Comparison of ENCODE assay signal across 11 cellular contexts in the genomic region with DNA sequence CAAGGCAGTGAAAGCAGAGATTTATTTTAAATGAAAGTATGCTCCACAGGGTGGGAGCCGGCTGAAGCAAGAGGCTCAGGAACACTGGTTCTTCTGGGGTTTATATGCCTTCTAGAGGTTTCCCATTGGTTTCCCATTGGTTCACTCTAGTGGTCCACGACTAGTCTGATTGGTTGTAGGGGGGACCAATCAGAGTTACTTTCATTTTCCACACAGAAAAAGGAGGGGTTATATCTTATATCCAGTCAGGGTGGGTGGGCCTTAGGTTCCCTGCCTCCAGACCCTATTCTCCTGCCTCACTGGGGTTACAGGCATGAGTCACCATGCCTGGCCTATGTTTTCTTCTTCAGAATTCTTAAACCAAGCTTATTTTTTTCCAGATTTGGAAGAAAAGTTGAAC.
DNase-seq lines count a peak whose midpoint lies in the region; ATAC-seq and TF ChIP-seq lines count a peak whose summit lies in the region.
"Had no signal": no experiment of that assay in that cellular context is flagged by ENCODE, and none has a peak within 500 bp of the region (broad histone marks: within the 10 kb centered on the region; RNA-seq: fewer than 3 reads in every experiment).

No MANE protein-coding gene starts in this region.

- no peak overlapping the region for H3K4me2 ChIP-seq in GM23338

- H3K9ac ChIP-seq in rectal smooth muscle tissue (ENCODE audit: low read length), result no peak overlapping the region

- H4K20me1 ChIP-seq in GM23338 (replicated peaks; ENCODE audit: insufficient read depth), result peaks cover 11% of the 10 kb centered on the region; the same call in 1 of the 2 replicates

- peaks cover 50% of the 10 kb centered on the region for H3K36me3 Mint-ChIP-seq in GM23338 (ENCODE audit: low read depth)

- H3K27me3 Mint-ChIP-seq in GM23338 (ENCODE audit: insufficient read depth, low read depth, poor library complexity), result peaks cover 7% of the 10 kb centered on the region

- no peaks in the 10 kb centered on the region for H3K9me2 ChIP-seq in GM23338 (ENCODE audit: insufficient read depth)

- H3K4me3 Mint-ChIP-seq in GM23338, result no peak overlapping the region

- no peak for TF ChIP-seq CTCF in GM23338 (conservative IDR thresholded peaks at IDR 0.05; ENCODE audit: low read depth in 2 of 2)

- ATAC-seq in GM23338 (peak; percentile 43), HG03432 (IDR thresholded peaks at IDR 0.05; ENCODE audit: unreplicated experiment) (no peak), HG02870 (IDR thresholded peaks at IDR 0.05; ENCODE audit: unreplicated experiment) (no peak)

- peaks cover 11% of the 10 kb centered on the region; the same call in 1 of the 2 replicates for H3K36me3 ChIP-seq in GM23338 (ENCODE audit: insufficient read depth)
- peaks cover 11% of the 10 kb centered on the region for H3K36me3 ChIP-seq in rectal smooth muscle tissue (ENCODE audit: control insufficient read depth, insufficient read depth, low read length)

- TF ChIP-seq POLR2A in erythroblast (IDR thresholded peaks at IDR 0.05; ENCODE audit: low read length), result no peak

- no peak overlapping the region for H3K27ac Mint-ChIP-seq in GM23338

- peaks cover 13% of the 10 kb centered on the region; the same call in 1 of the 2 replicates for H3K79me2 ChIP-seq in GM23338 (replicated peaks; ENCODE audit: insufficient read depth)

- H3K4me1 Mint-ChIP-seq in GM23338, result peaks cover 26% of the 10 kb centered on the region

- no peak overlapping the region for H2AFZ ChIP-seq in GM23338

- H3F3A ChIP-seq in GM23338 (replicated peaks; ENCODE audit: low read depth), result no peaks in the 10 kb centered on the region

- H3K27ac ChIP-seq in GM23338 (ENCODE audit: low read depth) (no peak overlapping the region), rectal smooth muscle tissue (ENCODE audit: low read depth, low read length) (peak overlapping the region; percentile 93)

- H3K27me3 ChIP-seq in GM23338 (ENCODE audit: insufficient read depth) (no peaks in the 10 kb centered on the region), rectal smooth muscle tissue (ENCODE audit: control insufficient read depth, insufficient read depth, low read length) (no peaks in the 10 kb centered on the region)
- H3K27me3 ChIP-seq: testis had no signal

- DNase-seq in GM23338 (ENCODE audit: low spot score) (peak; percentile 44), NCI-H226 (peak; percentile 75), erythroblast (lab: John Stamatoyannopoulos, UW) (peak; percentile 46 to 56), COR-L47 (lab: John Stamatoyannopoulos, UW) (no peak), SW480 (ENCODE audit: low spot score) (no peak)
- DNase-seq: glutamatergic neuron, SHP77 treated with DMSO at 0.1 percent for 48 hours, testis had no signal

- H3K9me3 Mint-ChIP-seq in GM23338, result no peaks in the 10 kb centered on the region

- no peak overlapping the region for H3K4me3 ChIP-seq in GM23338
- no peak overlapping the region for H3K4me3 ChIP-seq in rectal smooth muscle tissue (ENCODE audit: low read length)
- H3K4me3 ChIP-seq: testis had no signal

- H3K4me1 ChIP-seq in GM23338 (ENCODE audit: insufficient read depth) (peaks cover 16% of the 10 kb centered on the region), rectal smooth muscle tissue (ENCODE audit: control insufficient read depth, insufficient read depth, low read length) (peaks cover 36% of the 10 kb centered on the region)
- H3K4me1 ChIP-seq: testis had no signal

TF ChIP-seq in GM23338, 12 proteins besides CTCF, POLR2A, EP300 and RAD21 (continues in another document):
- no peak for TF ChIP-seq NANOG (IDR thresholded peaks at IDR 0.05; ENCODE audit: borderline replicate concordance)
- no peak for TF ChIP-seq ZNF114 (CRISPR knock-in tag; IDR thresholded peaks at IDR 0.05)
- TF ChIP-seq JUNB (IDR thresholded peaks at IDR 0.05; ENCODE audit: unreplicated experiment), result no peak
- no peak for TF ChIP-seq CREB1 (CRISPR knock-in tag; IDR thresholded peaks at IDR 0.05; ENCODE audit: low read depth)
- TF ChIP-seq EZH2phosphoT487 (IDR thresholded peaks at IDR 0.05; ENCODE audit: unreplicated experiment), result no peak
- no peak for TF ChIP-seq STAT1 (IDR thresholded peaks at IDR 0.05; ENCODE audit: unreplicated experiment)
- TF ChIP-seq, protein P1, sequence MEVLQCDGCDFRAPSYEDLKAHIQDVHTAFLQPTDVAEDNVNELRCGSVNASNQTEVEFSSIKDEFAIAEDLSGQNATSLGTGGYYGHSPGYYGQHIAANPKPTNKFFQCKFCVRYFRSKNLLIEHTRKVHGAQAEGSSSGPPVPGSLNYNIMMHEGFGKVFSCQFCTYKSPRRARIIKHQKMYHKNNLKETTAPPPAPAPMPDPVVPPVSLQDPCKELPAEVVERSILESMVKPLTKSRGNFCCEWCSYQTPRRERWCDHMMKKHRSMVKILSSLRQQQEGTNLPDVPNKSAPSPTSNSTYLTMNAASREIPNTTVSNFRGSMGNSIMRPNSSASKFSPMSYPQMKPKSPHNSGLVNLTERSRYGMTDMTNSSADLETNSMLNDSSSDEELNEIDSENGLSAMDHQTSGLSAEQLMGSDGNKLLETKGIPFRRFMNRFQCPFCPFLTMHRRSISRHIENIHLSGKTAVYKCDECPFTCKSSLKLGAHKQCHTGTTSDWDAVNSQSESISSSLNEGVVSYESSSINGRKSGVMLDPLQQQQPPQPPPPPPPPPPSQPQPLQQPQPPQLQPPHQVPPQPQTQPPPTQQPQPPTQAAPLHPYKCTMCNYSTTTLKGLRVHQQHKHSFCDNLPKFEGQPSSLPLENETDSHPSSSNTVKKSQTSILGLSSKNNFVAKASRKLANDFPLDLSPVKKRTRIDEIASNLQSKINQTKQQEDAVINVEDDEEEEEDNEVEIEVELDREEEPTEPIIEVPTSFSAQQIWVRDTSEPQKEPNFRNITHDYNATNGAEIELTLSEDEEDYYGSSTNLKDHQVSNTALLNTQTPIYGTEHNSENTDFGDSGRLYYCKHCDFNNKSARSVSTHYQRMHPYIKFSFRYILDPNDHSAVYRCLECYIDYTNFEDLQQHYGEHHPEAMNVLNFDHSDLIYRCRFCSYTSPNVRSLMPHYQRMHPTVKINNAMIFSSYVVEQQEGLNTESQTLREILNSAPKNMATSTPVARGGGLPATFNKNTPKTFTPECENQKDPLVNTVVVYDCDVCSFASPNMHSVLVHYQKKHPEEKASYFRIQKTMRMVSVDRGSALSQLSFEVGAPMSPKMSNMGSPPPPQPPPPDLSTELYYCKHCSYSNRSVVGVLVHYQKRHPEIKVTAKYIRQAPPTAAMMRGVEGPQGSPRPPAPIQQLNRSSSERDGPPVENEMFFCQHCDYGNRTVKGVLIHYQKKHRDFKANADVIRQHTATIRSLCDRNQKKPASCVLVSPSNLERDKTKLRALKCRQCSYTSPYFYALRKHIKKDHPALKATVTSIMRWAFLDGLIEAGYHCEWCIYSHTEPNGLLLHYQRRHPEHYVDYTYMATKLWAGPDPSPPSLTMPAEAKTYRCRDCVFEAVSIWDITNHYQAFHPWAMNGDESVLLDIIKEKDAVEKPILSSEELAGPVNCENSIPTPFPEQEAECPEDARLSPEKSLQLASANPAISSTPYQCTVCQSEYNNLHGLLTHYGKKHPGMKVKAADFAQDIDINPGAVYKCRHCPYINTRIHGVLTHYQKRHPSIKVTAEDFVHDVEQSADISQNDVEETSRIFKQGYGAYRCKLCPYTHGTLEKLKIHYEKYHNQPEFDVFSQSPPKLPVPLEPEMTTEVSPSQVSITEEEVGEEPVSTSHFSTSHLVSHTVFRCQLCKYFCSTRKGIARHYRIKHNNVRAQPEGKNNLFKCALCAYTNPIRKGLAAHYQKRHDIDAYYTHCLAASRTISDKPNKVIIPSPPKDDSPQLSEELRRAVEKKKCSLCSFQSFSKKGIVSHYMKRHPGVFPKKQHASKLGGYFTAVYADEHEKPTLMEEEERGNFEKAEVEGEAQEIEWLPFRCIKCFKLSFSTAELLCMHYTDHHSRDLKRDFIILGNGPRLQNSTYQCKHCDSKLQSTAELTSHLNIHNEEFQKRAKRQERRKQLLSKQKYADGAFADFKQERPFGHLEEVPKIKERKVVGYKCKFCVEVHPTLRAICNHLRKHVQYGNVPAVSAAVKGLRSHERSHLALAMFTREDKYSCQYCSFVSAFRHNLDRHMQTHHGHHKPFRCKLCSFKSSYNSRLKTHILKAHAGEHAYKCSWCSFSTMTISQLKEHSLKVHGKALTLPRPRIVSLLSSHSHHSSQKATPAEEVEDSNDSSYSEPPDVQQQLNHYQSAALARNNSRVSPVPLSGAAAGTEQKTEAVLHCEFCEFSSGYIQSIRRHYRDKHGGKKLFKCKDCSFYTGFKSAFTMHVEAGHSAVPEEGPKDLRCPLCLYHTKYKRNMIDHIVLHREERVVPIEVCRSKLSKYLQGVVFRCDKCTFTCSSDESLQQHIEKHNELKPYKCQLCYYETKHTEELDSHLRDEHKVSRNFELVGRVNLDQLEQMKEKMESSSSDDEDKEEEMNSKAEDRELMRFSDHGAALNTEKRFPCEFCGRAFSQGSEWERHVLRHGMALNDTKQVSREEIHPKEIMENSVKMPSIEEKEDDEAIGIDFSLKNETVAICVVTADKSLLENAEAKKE (CRISPR knock-in tag; IDR thresholded peaks at IDR 0.05), result no peak
- no peak for TF ChIP-seq ZNF331 (CRISPR knock-in tag; IDR thresholded peaks at IDR 0.05; ENCODE audit: low read depth)
- no peak for TF ChIP-seq POLR2AphosphoS5 (IDR thresholded peaks at IDR 0.05; ENCODE audit: low read depth)
- TF ChIP-seq, protein P2, sequence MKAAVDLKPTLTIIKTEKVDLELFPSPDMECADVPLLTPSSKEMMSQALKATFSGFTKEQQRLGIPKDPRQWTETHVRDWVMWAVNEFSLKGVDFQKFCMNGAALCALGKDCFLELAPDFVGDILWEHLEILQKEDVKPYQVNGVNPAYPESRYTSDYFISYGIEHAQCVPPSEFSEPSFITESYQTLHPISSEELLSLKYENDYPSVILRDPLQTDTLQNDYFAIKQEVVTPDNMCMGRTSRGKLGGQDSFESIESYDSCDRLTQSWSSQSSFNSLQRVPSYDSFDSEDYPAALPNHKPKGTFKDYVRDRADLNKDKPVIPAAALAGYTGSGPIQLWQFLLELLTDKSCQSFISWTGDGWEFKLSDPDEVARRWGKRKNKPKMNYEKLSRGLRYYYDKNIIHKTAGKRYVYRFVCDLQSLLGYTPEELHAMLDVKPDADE (IDR thresholded peaks at IDR 0.05), result no peak

Comparison
In these comparisons a context has a peak if more than half of its experiments do, and no peak if none do; other contexts are left out.
1. DNase-seq: peak in GM23338 (single experiment), NCI-H226 (single experiment) and erythroblast (2 of 2); none in COR-L47 (single experiment) and SW480 (single experiment).